Comparison of ENCODE assay signal across 1 cellular context in the genomic region with DNA sequence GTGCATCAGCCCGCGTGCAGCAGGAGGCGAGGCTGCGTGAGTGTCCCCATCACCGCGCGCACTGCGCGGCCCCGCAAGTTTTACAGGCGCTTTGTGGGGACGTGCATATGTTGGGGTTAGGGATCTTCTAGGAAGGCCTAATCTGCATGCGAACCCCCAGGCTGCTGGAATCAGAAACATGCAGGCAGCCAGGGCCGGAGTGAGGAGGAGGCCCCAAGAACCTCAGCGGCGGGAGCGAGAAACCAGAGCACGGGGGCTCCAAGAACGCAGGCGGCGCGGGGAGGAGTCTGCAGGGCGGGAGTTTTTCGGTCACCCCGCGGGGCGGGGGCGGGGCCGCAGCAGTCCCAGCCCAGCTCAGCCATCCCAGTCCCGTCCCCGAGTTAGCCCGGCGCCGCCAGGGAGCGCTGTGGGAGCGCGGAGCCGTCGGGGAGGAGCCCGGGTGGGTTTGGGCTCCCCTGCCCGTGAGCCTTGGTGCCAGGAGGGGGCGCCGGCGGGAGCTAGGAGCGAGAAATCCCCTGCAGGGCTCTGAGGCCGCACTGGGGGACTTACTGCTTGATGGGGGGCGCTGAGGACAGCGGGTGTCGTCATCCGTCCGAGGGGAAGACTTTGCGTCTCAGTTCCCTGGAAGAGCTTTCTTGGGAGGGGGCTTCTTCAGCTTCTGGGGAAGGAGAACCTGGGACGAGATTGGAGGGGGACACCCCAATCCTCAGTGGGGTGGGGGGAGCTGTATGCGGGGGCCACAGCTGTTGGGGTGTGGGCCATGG.
A peak's percentile ranks its signal among the peaks of the same experiment; 100 is the strongest.
TF ChIP-seq lines count a peak whose summit lies in the region.

No MANE protein-coding gene starts in this region.

TF ChIP-seq in K562, 482 proteins besides CTCF, POLR2A, EP300 and RAD21 (continued from another document and continues in another):
- TF ChIP-seq ZNF830 (CRISPR knock-in tag; IDR thresholded peaks at IDR 0.05): no peak
- TF ChIP-seq, protein P1, sequence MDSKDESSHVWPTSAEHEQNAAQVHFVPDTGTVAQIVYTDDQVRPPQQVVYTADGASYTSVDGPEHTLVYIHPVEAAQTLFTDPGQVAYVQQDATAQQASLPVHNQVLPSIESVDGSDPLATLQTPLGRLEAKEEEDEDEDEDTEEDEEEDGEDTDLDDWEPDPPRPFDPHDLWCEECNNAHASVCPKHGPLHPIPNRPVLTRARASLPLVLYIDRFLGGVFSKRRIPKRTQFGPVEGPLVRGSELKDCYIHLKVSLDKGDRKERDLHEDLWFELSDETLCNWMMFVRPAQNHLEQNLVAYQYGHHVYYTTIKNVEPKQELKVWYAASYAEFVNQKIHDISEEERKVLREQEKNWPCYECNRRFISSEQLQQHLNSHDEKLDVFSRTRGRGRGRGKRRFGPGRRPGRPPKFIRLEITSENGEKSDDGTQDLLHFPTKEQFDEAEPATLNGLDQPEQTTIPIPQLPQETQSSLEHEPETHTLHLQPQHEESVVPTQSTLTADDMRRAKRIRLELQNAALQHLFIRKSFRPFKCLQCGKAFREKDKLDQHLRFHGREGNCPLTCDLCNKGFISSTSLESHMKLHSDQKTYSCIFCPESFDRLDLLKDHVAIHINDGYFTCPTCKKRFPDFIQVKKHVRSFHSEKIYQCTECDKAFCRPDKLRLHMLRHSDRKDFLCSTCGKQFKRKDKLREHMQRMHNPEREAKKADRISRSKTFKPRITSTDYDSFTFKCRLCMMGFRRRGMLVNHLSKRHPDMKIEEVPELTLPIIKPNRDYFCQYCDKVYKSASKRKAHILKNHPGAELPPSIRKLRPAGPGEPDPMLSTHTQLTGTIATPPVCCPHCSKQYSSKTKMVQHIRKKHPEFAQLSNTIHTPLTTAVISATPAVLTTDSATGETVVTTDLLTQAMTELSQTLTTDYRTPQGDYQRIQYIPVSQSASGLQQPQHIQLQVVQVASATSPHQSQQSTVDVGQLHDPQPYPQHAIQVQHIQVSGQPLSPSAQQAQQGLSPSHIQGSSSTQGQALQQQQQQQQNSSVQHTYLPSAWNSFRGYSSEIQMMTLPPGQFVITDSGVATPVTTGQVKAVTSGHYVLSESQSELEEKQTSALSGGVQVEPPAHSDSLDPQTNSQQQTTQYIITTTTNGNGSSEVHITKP (IDR thresholded peaks at IDR 0.05; ENCODE audit: partially characterized antibody): peak; percentile 39
- no peak for TF ChIP-seq ZNF79 (CRISPR knock-in tag; IDR thresholded peaks at IDR 0.05; ENCODE audit: low read depth)
- peak; percentile 94; the same call in 1 of the 2 replicates for TF ChIP-seq BHLHE40 (IDR thresholded peaks at IDR 0.05; ENCODE audit: low read length)
- TF ChIP-seq ZNF24 (IDR thresholded peaks at IDR 0.05): no peak
- peak; percentile 34 for TF ChIP-seq GABPB1 (CRISPR knock-in tag; IDR thresholded peaks at IDR 0.05)
- TF ChIP-seq, protein P2, sequence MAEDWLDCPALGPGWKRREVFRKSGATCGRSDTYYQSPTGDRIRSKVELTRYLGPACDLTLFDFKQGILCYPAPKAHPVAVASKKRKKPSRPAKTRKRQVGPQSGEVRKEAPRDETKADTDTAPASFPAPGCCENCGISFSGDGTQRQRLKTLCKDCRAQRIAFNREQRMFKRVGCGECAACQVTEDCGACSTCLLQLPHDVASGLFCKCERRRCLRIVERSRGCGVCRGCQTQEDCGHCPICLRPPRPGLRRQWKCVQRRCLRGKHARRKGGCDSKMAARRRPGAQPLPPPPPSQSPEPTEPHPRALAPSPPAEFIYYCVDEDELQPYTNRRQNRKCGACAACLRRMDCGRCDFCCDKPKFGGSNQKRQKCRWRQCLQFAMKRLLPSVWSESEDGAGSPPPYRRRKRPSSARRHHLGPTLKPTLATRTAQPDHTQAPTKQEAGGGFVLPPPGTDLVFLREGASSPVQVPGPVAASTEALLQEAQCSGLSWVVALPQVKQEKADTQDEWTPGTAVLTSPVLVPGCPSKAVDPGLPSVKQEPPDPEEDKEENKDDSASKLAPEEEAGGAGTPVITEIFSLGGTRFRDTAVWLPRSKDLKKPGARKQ (CRISPR knock-in tag; IDR thresholded peaks at IDR 0.05): no peak
- no peak for TF ChIP-seq ZNF140 (CRISPR knock-in tag; IDR thresholded peaks at IDR 0.05)
- TF ChIP-seq MYBL2 (IDR thresholded peaks at IDR 0.05; ENCODE audit: low read depth): no peak
- TF ChIP-seq MYBL2 (CRISPR knock-in tag; IDR thresholded peaks at IDR 0.05; ENCODE audit: borderline replicate concordance): peak; percentile 83; the same call in 1 of the 2 replicates
- TF ChIP-seq, protein P3, sequence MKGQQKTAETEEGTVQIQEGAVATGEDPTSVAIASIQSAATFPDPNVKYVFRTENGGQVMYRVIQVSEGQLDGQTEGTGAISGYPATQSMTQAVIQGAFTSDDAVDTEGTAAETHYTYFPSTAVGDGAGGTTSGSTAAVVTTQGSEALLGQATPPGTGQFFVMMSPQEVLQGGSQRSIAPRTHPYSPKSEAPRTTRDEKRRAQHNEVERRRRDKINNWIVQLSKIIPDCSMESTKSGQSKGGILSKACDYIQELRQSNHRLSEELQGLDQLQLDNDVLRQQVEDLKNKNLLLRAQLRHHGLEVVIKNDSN (CRISPR knock-in tag; IDR thresholded peaks at IDR 0.05): no peak
- TF ChIP-seq RBFOX2 (IDR thresholded peaks at IDR 0.05; ENCODE audit: low read depth, low read length): peak; percentile 69
- peak; percentile 63; the same call in 1 of the 2 replicates for TF ChIP-seq ZFP91 (CRISPR knock-in tag; IDR thresholded peaks at IDR 0.05)
- TF ChIP-seq ZNF431 (CRISPR knock-in tag; IDR thresholded peaks at IDR 0.05): peak; percentile 93
- TF ChIP-seq VEZF1 (CRISPR knock-in tag; IDR thresholded peaks at IDR 0.05): peak; percentile 83
- peak; percentile 65 for TF ChIP-seq ZFX (CRISPR knock-in tag; IDR thresholded peaks at IDR 0.05)
- no peak for TF ChIP-seq HDAC3 (IDR thresholded peaks at IDR 0.05; ENCODE audit: borderline replicate concordance, partially characterized antibody)
- no peak for TF ChIP-seq POLR2AphosphoS2 (IDR thresholded peaks at IDR 0.05; ENCODE audit: low read length)
- no peak for TF ChIP-seq NUFIP1 (IDR thresholded peaks at IDR 0.05; ENCODE audit: partially characterized antibody)
- peak; percentile 61 for TF ChIP-seq POLR2G (IDR thresholded peaks at IDR 0.05; ENCODE audit: low read depth, low read length)
- no peak; the same call in 1 of the 2 replicates for TF ChIP-seq XRCC3 (IDR thresholded peaks at IDR 0.05)
- TF ChIP-seq SREBF2 (CRISPR knock-in tag; IDR thresholded peaks at IDR 0.05): peak; percentile 94
- TF ChIP-seq FOSL1 (tag; conservative IDR thresholded peaks at IDR 0.05): no peak
- no peak for TF ChIP-seq TCFL5 (CRISPR knock-in tag; conservative IDR thresholded peaks at IDR 0.05)
- peak; percentile 52; the same call in 1 of the 2 replicates for TF ChIP-seq TOE1 (IDR thresholded peaks at IDR 0.05; ENCODE audit: borderline replicate concordance)
- TF ChIP-seq TOE1 (CRISPR knock-in tag; IDR thresholded peaks at IDR 0.05; ENCODE audit: borderline replicate concordance, low read depth): no peak
- TF ChIP-seq, protein P4, sequence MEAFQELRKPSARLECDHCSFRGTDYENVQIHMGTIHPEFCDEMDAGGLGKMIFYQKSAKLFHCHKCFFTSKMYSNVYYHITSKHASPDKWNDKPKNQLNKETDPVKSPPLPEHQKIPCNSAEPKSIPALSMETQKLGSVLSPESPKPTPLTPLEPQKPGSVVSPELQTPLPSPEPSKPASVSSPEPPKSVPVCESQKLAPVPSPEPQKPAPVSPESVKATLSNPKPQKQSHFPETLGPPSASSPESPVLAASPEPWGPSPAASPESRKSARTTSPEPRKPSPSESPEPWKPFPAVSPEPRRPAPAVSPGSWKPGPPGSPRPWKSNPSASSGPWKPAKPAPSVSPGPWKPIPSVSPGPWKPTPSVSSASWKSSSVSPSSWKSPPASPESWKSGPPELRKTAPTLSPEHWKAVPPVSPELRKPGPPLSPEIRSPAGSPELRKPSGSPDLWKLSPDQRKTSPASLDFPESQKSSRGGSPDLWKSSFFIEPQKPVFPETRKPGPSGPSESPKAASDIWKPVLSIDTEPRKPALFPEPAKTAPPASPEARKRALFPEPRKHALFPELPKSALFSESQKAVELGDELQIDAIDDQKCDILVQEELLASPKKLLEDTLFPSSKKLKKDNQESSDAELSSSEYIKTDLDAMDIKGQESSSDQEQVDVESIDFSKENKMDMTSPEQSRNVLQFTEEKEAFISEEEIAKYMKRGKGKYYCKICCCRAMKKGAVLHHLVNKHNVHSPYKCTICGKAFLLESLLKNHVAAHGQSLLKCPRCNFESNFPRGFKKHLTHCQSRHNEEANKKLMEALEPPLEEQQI (IDR thresholded peaks at IDR 0.05): no peak
- TF ChIP-seq ARID2 (IDR thresholded peaks at IDR 0.05): peak; percentile 75
- TF ChIP-seq PHF8 (IDR thresholded peaks at IDR 0.05; ENCODE audit: borderline replicate concordance, low read length): peak; percentile 34; the same call in 1 of the 2 replicates
- peak; percentile 39; the same call in 1 of the 2 replicates for TF ChIP-seq TCF3 (CRISPR knock-in tag; IDR thresholded peaks at IDR 0.05)
- TF ChIP-seq ZNF311 (CRISPR knock-in tag; IDR thresholded peaks at IDR 0.05): no peak
- TF ChIP-seq, protein P5, sequence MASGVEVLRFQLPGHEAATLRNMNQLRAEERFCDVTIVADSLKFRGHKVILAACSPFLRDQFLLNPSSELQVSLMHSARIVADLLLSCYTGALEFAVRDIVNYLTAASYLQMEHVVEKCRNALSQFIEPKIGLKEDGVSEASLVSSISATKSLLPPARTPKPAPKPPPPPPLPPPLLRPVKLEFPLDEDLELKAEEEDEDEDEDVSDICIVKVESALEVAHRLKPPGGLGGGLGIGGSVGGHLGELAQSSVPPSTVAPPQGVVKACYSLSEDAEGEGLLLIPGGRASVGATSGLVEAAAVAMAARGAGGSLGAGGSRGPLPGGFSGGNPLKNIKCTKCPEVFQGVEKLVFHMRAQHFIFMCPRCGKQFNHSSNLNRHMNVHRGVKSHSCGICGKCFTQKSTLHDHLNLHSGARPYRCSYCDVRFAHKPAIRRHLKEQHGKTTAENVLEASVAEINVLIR (CRISPR knock-in tag; IDR thresholded peaks at IDR 0.05): no peak
- no peak for TF ChIP-seq ARHGAP35 (IDR thresholded peaks at IDR 0.05; ENCODE audit: partially characterized antibody)
- no peak for TF ChIP-seq CBX2 (IDR thresholded peaks at IDR 0.05; ENCODE audit: insufficient read depth, low read length, poor library complexity, severe bottlenecking)
- no peak for TF ChIP-seq ZNF134 (CRISPR knock-in tag; conservative IDR thresholded peaks at IDR 0.05)
- no peak for TF ChIP-seq SRSF1 (IDR thresholded peaks at IDR 0.05; ENCODE audit: low read depth, low read length)
- peak; percentile 99 for TF ChIP-seq ZNF511 (CRISPR knock-in tag; IDR thresholded peaks at IDR 0.05)
- TF ChIP-seq TFAM (CRISPR knock-in tag; conservative IDR thresholded peaks at IDR 0.05): no peak
- peak; percentile 94 for TF ChIP-seq SMC3 (conservative IDR thresholded peaks at IDR 0.05; ENCODE audit: insufficient read depth, low read depth, low read length)
- no peak for TF ChIP-seq ZNF584 (CRISPR knock-in tag; IDR thresholded peaks at IDR 0.05; ENCODE audit: low read depth)
- no peak for TF ChIP-seq POLR3A (IDR thresholded peaks at IDR 0.05; ENCODE audit: borderline replicate concordance, extremely low read depth, insufficient read depth, insufficient read length)
- TF ChIP-seq PCBP1 (IDR thresholded peaks at IDR 0.05; ENCODE audit: low read depth, low read length, poor library complexity, severe bottlenecking): no peak
- peak; percentile 26 for TF ChIP-seq HNRNPK (IDR thresholded peaks at IDR 0.05; ENCODE audit: low read depth, low read length, poor library complexity, severe bottlenecking)
- no peak for TF ChIP-seq SMAD1 (IDR thresholded peaks at IDR 0.05; ENCODE audit: low read depth, low read length, partially characterized antibody)
- TF ChIP-seq, protein P6, sequence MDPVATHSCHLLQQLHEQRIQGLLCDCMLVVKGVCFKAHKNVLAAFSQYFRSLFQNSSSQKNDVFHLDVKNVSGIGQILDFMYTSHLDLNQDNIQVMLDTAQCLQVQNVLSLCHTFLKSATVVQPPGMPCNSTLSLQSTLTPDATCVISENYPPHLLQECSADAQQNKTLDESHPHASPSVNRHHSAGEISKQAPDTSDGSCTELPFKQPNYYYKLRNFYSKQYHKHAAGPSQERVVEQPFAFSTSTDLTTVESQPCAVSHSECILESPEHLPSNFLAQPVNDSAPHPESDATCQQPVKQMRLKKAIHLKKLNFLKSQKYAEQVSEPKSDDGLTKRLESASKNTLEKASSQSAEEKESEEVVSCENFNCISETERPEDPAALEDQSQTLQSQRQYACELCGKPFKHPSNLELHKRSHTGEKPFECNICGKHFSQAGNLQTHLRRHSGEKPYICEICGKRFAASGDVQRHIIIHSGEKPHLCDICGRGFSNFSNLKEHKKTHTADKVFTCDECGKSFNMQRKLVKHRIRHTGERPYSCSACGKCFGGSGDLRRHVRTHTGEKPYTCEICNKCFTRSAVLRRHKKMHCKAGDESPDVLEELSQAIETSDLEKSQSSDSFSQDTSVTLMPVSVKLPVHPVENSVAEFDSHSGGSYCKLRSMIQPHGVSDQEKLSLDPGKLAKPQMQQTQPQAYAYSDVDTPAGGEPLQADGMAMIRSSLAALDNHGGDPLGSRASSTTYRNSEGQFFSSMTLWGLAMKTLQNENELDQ (CRISPR knock-in tag; IDR thresholded peaks at IDR 0.05; ENCODE audit: borderline replicate concordance): no peak
- TF ChIP-seq BCL6 (CRISPR knock-in tag; IDR thresholded peaks at IDR 0.05): no peak
